11 cellular contexts compared by ENCODE assay signal in genomic region chr6:13404115-13404891, GRCh38.
DNase-seq lines count a peak whose midpoint lies in the region; ATAC-seq lines count a peak whose summit lies in the region.
"Had no signal": no experiment of that assay in that cellular context is flagged by ENCODE, and none has a peak within 500 bp of the region (broad histone marks: within the 10 kb centered on the region; RNA-seq: fewer than 3 reads in every experiment).

No MANE protein-coding gene starts in this region.

- in situ Hi-C loops in ACHN (cut with HindIII; ENCODE audit: low pct_ligation_motif_present, low pct_unique_long_range_greater_than_20kb, low sequenced_read_pairs) = no loop called here

- ATAC-seq in GM18502 (IDR thresholded peaks at IDR 0.05; ENCODE audit: poor library complexity, unreplicated experiment) (no peak), HG02588 (IDR thresholded peaks at IDR 0.05; ENCODE audit: unreplicated experiment) (no peak), GM18870 (IDR thresholded peaks at IDR 0.05; ENCODE audit: unreplicated experiment) (no peak)

- peak; percentile 23 for DNase-seq in EH (ENCODE audit: low read depth)
- DNase-seq in OCI-M1 (lab: John Stamatoyannopoulos, UW) = peak; percentile 57
- peak; percentile 42 for DNase-seq in fibroblast of gingiva (ENCODE audit: low read depth)
- peak; percentile 31 for DNase-seq in non-pigmented ciliary epithelial cell (ENCODE audit: low read depth)
- no peak for DNase-seq in ACHN
- DNase-seq: activated CD4-positive, alpha-beta T cell treated with anti-CD3 and anti-CD28 coated beads, Interleukin-2, amount 10 ng/mL, durations not matched to agents 7 days and 5 days; KG1; PC-9 had no signal
